In the genomic region with DNA sequence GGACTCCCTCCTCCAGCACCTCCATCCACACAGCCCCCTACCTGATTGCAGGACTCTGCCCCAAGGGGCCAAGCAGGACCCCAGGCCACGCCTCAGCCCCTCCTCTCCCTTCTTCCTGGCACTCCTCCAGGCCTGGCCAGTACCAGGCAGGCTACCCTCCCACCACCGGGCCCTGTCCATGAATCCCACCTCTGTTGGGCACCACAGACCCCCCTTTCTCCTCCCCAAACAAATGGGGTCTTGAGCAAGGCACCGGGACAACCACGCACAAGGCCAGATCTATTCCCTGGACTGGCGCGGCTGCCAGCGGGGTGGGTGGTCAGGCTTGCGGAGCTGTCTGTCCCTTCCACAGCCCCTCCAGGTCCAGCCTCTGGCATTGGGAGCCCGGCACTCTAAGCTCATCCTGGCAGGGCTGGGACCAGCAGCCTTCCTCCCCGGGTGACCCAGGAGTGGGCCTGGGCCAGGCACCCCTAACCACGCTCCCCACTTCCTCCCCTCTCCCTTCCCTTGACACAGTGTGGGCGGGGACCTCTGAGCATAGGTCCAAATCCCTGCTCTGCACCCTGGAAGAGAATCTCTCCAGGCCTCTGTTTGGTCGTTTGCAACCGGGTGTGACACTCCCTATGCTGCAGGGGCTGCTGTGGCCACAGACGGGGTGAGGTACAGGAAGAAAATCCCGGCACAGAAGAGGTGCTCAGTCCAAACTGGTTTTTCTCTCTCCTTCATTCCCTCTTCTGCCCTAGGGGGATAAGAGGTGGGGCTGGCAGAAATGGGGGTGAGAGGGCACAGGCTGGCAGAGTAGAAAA, we compare ENCODE assay signal across 22 cellular contexts. TPM values are rescaled to one million over a fixed set of nuclear protein-coding genes. Genes with fewer than 3 reads are reported as not detected.
"Had no signal": no experiment of that assay in that cellular context is flagged by ENCODE, and none has a peak within 500 bp of the region (broad histone marks: within the 10 kb centered on the region; RNA-seq: fewer than 3 reads in every experiment).

No MANE protein-coding gene starts in this region.

- H3K36me3 Mint-ChIP-seq: activated CD8-positive, alpha-beta memory T cell treated with anti-CD3 and anti-CD28 coated beads, Interleukin-2, amount 10 ng/mL, durations not matched to agents 7 days and 5 days; activated naive CD4-positive, alpha-beta T cell treated with anti-CD3 and anti-CD28 coated beads, Interleukin-2, amount 50 U/mL, for 24 hours; brain; memory B cell had no signal

- H3K4me3 ChIP-seq: pancreas, psoas muscle, right atrium auricular region, suprapubic skin, transverse colon had no signal

- ATAC-seq: activated CD4-positive, CD25-positive, alpha-beta regulatory T cell treated with anti-CD3 and anti-CD28 coated beads, Interleukin-2, amount 50 U/mL, for 24 hours; activated CD8-positive, alpha-beta memory T cell treated with anti-CD3 and anti-CD28 coated beads, Interleukin-2, amount 10 ng/mL, durations not matched to agents 7 days and 5 days; activated CD8-positive, alpha-beta T cell treated with anti-CD3 and anti-CD28 coated beads for 36 hours; pancreas; psoas muscle; stimulated activated naive CD8-positive, alpha-beta T cell treated with anti-CD3 and anti-CD28 coated beads, Interleukin-15, amount 100 ng/mL, for 72 hours had no signal

- H3K27me3 ChIP-seq: pancreas, right atrium auricular region had no signal

- H3K27ac Mint-ChIP-seq: activated CD4-positive, alpha-beta T cell treated with anti-CD3 and anti-CD28 coated beads, Interleukin-2, amount 10 ng/mL, durations not matched to agents 7 days and 5 days; activated CD8-positive, alpha-beta memory T cell treated with anti-CD3 and anti-CD28 coated beads, Interleukin-2, amount 10 ng/mL, durations not matched to agents 7 days and 5 days; activated CD8-positive, alpha-beta T cell treated with anti-CD3 and anti-CD28 coated beads for 36 hours; activated T-helper 1 cell treated with anti-CD3 and anti-CD28 coated beads, Interleukin-12 subunit alpha, Interleukin-12 subunit beta, Interleukin-2, Interleukin-4 antibody, amounts not matched to agents 30 ng/mL and 10 ng/mL and 1 ng/mL, durations not matched to agents 14 hours and 24 hours and 36 hours; memory B cell; nephron; stimulated activated naive CD8-positive, alpha-beta T cell treated with anti-CD3 and anti-CD28 coated beads, Interleukin-15, amount 100 ng/mL, for 72 hours; T-helper 1 cell treated with Interleukin-12 subunit alpha and Interleukin-12 subunit beta and Interleukin-4 antibody, amounts not matched to agents 30 μg/mL and 1 μg/mL, for 36 hours had no signal

- H3K4me1 ChIP-seq: pancreas, psoas muscle, right atrium auricular region, suprapubic skin, transverse colon had no signal

- H3K36me3 ChIP-seq: pancreas, right atrium auricular region, suprapubic skin, transverse colon had no signal

- H3K9me3 Mint-ChIP-seq: activated CD4-positive, alpha-beta T cell treated with anti-CD3 and anti-CD28 coated beads, Interleukin-2, amount 10 ng/mL, durations not matched to agents 7 days and 5 days; activated CD8-positive, alpha-beta T cell treated with anti-CD3 and anti-CD28 coated beads for 36 hours; activated naive CD4-positive, alpha-beta T cell treated with anti-CD3 and anti-CD28 coated beads, Interleukin-2, amount 50 U/mL, for 24 hours; activated T-helper 1 cell treated with anti-CD3 and anti-CD28 coated beads, Interleukin-12 subunit alpha, Interleukin-12 subunit beta, Interleukin-2, Interleukin-4 antibody, amounts not matched to agents 30 ng/mL and 10 ng/mL and 1 ng/mL, durations not matched to agents 14 hours and 24 hours and 36 hours; memory B cell; nephron; stimulated activated naive CD8-positive, alpha-beta T cell treated with anti-CD3 and anti-CD28 coated beads, Interleukin-15, amount 100 ng/mL, for 72 hours; T-helper 1 cell treated with Interleukin-12 subunit alpha and Interleukin-12 subunit beta and Interleukin-4 antibody, amounts not matched to agents 30 μg/mL and 1 μg/mL, for 36 hours had no signal

- H3K4me3 Mint-ChIP-seq: activated CD4-positive, alpha-beta T cell treated with anti-CD3 and anti-CD28 coated beads, Interleukin-2, amount 10 ng/mL, durations not matched to agents 7 days and 5 days; activated CD8-positive, alpha-beta memory T cell treated with anti-CD3 and anti-CD28 coated beads, Interleukin-2, amount 10 ng/mL, durations not matched to agents 7 days and 5 days; activated CD8-positive, alpha-beta T cell treated with anti-CD3 and anti-CD28 coated beads for 36 hours; activated naive CD4-positive, alpha-beta T cell treated with anti-CD3 and anti-CD28 coated beads, Interleukin-2, amount 50 U/mL, for 24 hours; activated T-helper 1 cell treated with anti-CD3 and anti-CD28 coated beads, Interleukin-12 subunit alpha, Interleukin-12 subunit beta, Interleukin-2, Interleukin-4 antibody, amounts not matched to agents 30 ng/mL and 10 ng/mL and 1 ng/mL, durations not matched to agents 14 hours and 24 hours and 36 hours; brain; memory B cell; nephron; stimulated activated naive CD8-positive, alpha-beta T cell treated with anti-CD3 and anti-CD28 coated beads, Interleukin-15, amount 100 ng/mL, for 72 hours; T-helper 1 cell treated with Interleukin-12 subunit alpha and Interleukin-12 subunit beta and Interleukin-4 antibody, amounts not matched to agents 30 μg/mL and 1 μg/mL, for 36 hours had no signal

- H3K9me3 ChIP-seq: pancreas, psoas muscle, right atrium auricular region, suprapubic skin, transverse colon had no signal

- H3K27ac ChIP-seq: pancreas, psoas muscle, right atrium auricular region, suprapubic skin, transverse colon, VCaP had no signal

- DNase-seq: activated CD4-positive, alpha-beta T cell treated with anti-CD3 and anti-CD28 coated beads, Interleukin-2, amount 10 ng/mL, durations not matched to agents 7 days and 5 days; activated CD8-positive, alpha-beta memory T cell treated with anti-CD3 and anti-CD28 coated beads, Interleukin-2, amount 10 ng/mL, durations not matched to agents 7 days and 5 days; activated CD8-positive, alpha-beta T cell treated with anti-CD3 and anti-CD28 coated beads for 36 hours; activated gamma-delta T cell treated with Interleukin-2 at 50 U/mL for 16 hours; activated T-cell treated with anti-CD3 and anti-CD28 coated beads for 4 hours; aorta; foreskin fibroblast; psoas muscle; stimulated activated CD4-positive, alpha-beta T cell treated with anti-CD3 and anti-CD28 coated beads, Interleukin-4, amount 100 ng/mL, for 24 hours; stimulated activated naive CD8-positive, alpha-beta T cell treated with anti-CD3 and anti-CD28 coated beads, Interleukin-15, amount 100 ng/mL, for 72 hours; transverse colon had no signal

- H3K4me1 Mint-ChIP-seq: nephron had no signal

RNA-seq across cellular contexts. Expression of gene ELFN2, which starts 14.6 kb away (rescaled TPM):
- total RNA-seq: psoas muscle, right atrium auricular region had no signal
- polyA plus RNA-seq: aorta had no signal
